Comparison of ENCODE assay signal across 8 cellular contexts in genomic region chr1:23531695-23532094, GRCh38. TPM values are rescaled to one million over a fixed set of nuclear protein-coding genes. Genes with fewer than 3 reads are reported as not detected.
DNase-seq lines count a peak whose midpoint lies in the region; FAIRE-seq and TF ChIP-seq lines count a peak whose summit lies in the region.

No MANE protein-coding gene starts in this region.

- CTCF ChIA-PET in HEK293 (lab: Yijun Ruan, JAX) = interaction anchor here (0.6 to 4.5 kb wide), 7 partner anchors 8 to 353 kb away, joined by 3 to 34 read pairs (median 6); no protein-coding TSS in a partner anchor

- peak overlapping the region; percentile 60 for H3K4me3 ChIP-seq in ACC112 (ENCODE audit: low read depth, low read length)
- no peak overlapping the region; the same call in 1 of the 2 replicates for H3K4me3 ChIP-seq in HEK293 (ENCODE audit: low read depth, low read length)
- H3K4me3 ChIP-seq in astrocyte (ENCODE audit: insufficient read depth, low read depth, low read length) = peak overlapping the region; percentile 37
- H3K4me3 ChIP-seq in muscle layer of duodenum (ENCODE audit: low read depth in 1 of 2, low read length in 2 of 2) = peak overlapping the region; percentile 38 to 79

- no peaks in the 10 kb centered on the region for H3K4me1 Mint-ChIP-seq in astrocyte (ENCODE audit: low read depth, unreplicated experiment)

- peaks cover 2% of the 10 kb centered on the region for H3K36me3 Mint-ChIP-seq in astrocyte (ENCODE audit: low read depth, unreplicated experiment)

- H3K79me2 ChIP-seq in ACC112 (ENCODE audit: control insufficient read depth, insufficient read depth, low read length, unreplicated experiment) (no peaks in the 10 kb centered on the region), astrocyte (ENCODE audit: insufficient read depth, low read length) (no peaks in the 10 kb centered on the region)

- H3K9ac ChIP-seq in astrocyte (ENCODE audit: low read length) = no peak overlapping the region

- H3K9me3 ChIP-seq in HEK293 (ENCODE audit: control insufficient read depth, insufficient read depth, low read depth, low read length) = no peaks in the 10 kb centered on the region
- H3K9me3 ChIP-seq in astrocyte (ENCODE audit: insufficient read depth, low read depth, low read length) = no peaks in the 10 kb centered on the region
- no peaks in the 10 kb centered on the region for H3K9me3 ChIP-seq in muscle layer of duodenum (ENCODE audit: control insufficient read depth in 1 of 2, low read length in 2 of 2)

- H3K27ac ChIP-seq in ACC112 (ENCODE audit: low read depth, low read length) (no peak overlapping the region), HEK293 (ENCODE audit: extremely low read depth, low read depth, low read length) (no peak overlapping the region), astrocyte (ENCODE audit: low read depth, low read length) (no peak overlapping the region), muscle layer of duodenum (ENCODE audit: low read length) (no peak overlapping the region)

- POLR2A ChIA-PET in HEK293 (lab: Yijun Ruan, JAX) = interaction anchor here (0.6 to 2.5 kb wide), 25 partner anchors 8 to 1767 kb away, joined by 3 to 13 read pairs (median 4); partner anchors contain the start of genes ASAP3, HNRNPR, ID3 and ZNF436

- no peak for FAIRE-seq in astrocyte (lab: Jason Lieb, UNC)

- no peak for DNase-seq in astrocyte (ENCODE audit: low read depth)
- no peak for DNase-seq in activated gamma-delta T cell (lab: John Stamatoyannopoulos, UW)
- DNase-seq in anterior cingulate cortex (lab: John Stamatoyannopoulos, UW) = no peak
- no peak for DNase-seq in iPS-NIHi11 (ENCODE audit: low spot score)
- DNase-seq in DMS 273 treated with DMSO at 0.1 percent for 48 hours (lab: John Stamatoyannopoulos, UW) = no peak

- H3K9me3 Mint-ChIP-seq in astrocyte (ENCODE audit: unreplicated experiment) = no peaks in the 10 kb centered on the region

- peak overlapping the region; percentile 40 for H3K4me3 Mint-ChIP-seq in astrocyte (ENCODE audit: unreplicated experiment)

- TF ChIP-seq CTCF in HEK293 (tag by site-specific recombination; IDR thresholded peaks at IDR 0.05) (no peak), astrocyte (IDR thresholded peaks at IDR 0.05; ENCODE audit: insufficient read depth, low read depth, low read length) (no peak)

- H3K27ac Mint-ChIP-seq in astrocyte (ENCODE audit: unreplicated experiment) = no peak overlapping the region

- H3K36me3 ChIP-seq in ACC112 (ENCODE audit: insufficient read depth, low read length) (no peaks in the 10 kb centered on the region), HEK293 (ENCODE audit: control insufficient read depth in 2 of 2, insufficient read depth in 1 of 2, low read length in 2 of 2) (peaks cover 0 to 9% of the 10 kb centered on the region in 2 experiments; a peak in 1 of 3 replicates), astrocyte (ENCODE audit: insufficient read depth, low read length) (no peaks in the 10 kb centered on the region), muscle layer of duodenum (ENCODE audit: control insufficient read depth in 1 of 2, insufficient read depth in 2 of 2, low read length in 2 of 2) (no peaks in the 10 kb centered on the region)

- H3K4me1 ChIP-seq in ACC112 (ENCODE audit: control insufficient read depth, insufficient read depth, low read length, unreplicated experiment) (peaks cover 20% of the 10 kb centered on the region), HEK293 (ENCODE audit: control insufficient read depth, insufficient read depth, low read length) (peaks cover 2% of the 10 kb centered on the region; the same call in 1 of the 2 replicates), astrocyte (ENCODE audit: insufficient read depth, low read length) (peaks cover 9% of the 10 kb centered on the region), muscle layer of duodenum (ENCODE audit: control insufficient read depth in 1 of 2, insufficient read depth in 2 of 2, low read length in 2 of 2) (peaks cover 23 to 28% of the 10 kb centered on the region in 2 donors)

- no peaks in the 10 kb centered on the region for H3K27me3 ChIP-seq in ACC112 (ENCODE audit: insufficient read depth, low read length)
- peaks cover 3% of the 10 kb centered on the region for H3K27me3 ChIP-seq in astrocyte (ENCODE audit: insufficient read depth, low read length)
- H3K27me3 ChIP-seq in muscle layer of duodenum (ENCODE audit: low read depth, low read length) = no peaks in the 10 kb centered on the region

- H2AFZ ChIP-seq in ACC112 (ENCODE audit: low read length, unreplicated experiment) (peak overlapping the region; percentile 47), astrocyte (ENCODE audit: low read depth, low read length) (peak overlapping the region; percentile 85)

- peaks cover 44% of the 10 kb centered on the region for H3K27me3 Mint-ChIP-seq in astrocyte (ENCODE audit: low read depth, unreplicated experiment)

- peak overlapping the region; percentile 88 for H3K4me2 ChIP-seq in astrocyte (ENCODE audit: low read length)

- H4K20me1 ChIP-seq in astrocyte (ENCODE audit: insufficient read depth, low read length) = no peaks in the 10 kb centered on the region

TF ChIP-seq in HEK293, 187 proteins besides CTCF, POLR2A, EP300 and RAD21:
- TF ChIP-seq TCF7L2 (IDR thresholded peaks at IDR 0.05; ENCODE audit: borderline replicate concordance, low read depth, low read length) (no peak), SCRT2 (tag by site-specific recombination; IDR thresholded peaks at IDR 0.05) (peak; percentile 8; the same call in 1 of the 2 replicates), ZNF404 (tag by site-specific recombination; IDR thresholded peaks at IDR 0.05) (no peak), MZF1 (tag by site-specific recombination; IDR thresholded peaks at IDR 0.05; ENCODE audit: borderline replicate concordance) (peak; percentile 43; the same call in 1 of the 2 replicates), ZBTB48 (tag by site-specific recombination; IDR thresholded peaks at IDR 0.05) (peak; percentile 95), ZNF670 (tag by site-specific recombination; IDR thresholded peaks at IDR 0.05; ENCODE audit: low read depth) (no peak), EGR2 (tag by site-specific recombination; IDR thresholded peaks at IDR 0.05; ENCODE audit: low read depth) (no peak), GLIS2 (tag by site-specific recombination; IDR thresholded peaks at IDR 0.05) (no peak), MYNN (tag by site-specific recombination; IDR thresholded peaks at IDR 0.05; ENCODE audit: borderline replicate concordance) (no peak), ZNF324 (tag by site-specific recombination; IDR thresholded peaks at IDR 0.05) (no peak)

RNA-seq across cellular contexts. Expression of gene E2F2, which starts 0.7 kb away (rescaled TPM):
- 0.11 TPM in 1 of 2 replicates, not detected in the other for total RNA-seq in astrocyte

RNA-seq across cellular contexts. Expression of gene ID3, which starts 27.6 kb away (rescaled TPM):
- 91.4 and 94.3 TPM in 2 replicates for total RNA-seq in astrocyte

RNA-seq across cellular contexts. Expression of gene ASAP3, which starts 47.7 kb away (rescaled TPM):
- 32.1 and 33.5 TPM in 2 replicates for total RNA-seq in astrocyte
